ENCODE assay signal across 9 cellular contexts in genomic region chr12:4116251-4117111, GRCh38.
DNase-seq lines count a peak whose midpoint lies in the region; ATAC-seq and TF ChIP-seq lines count a peak whose summit lies in the region.
"Had no signal": no experiment of that assay in that cellular context is flagged by ENCODE, and none has a peak within 500 bp of the region (broad histone marks: within the 10 kb centered on the region; RNA-seq: fewer than 3 reads in every experiment).

No MANE protein-coding gene starts in this region.

- no peak for ATAC-seq in CD4-positive, alpha-beta T cell (ENCODE audit: poor library complexity)
- ATAC-seq in GM19324 (IDR thresholded peaks at IDR 0.05; ENCODE audit: low FRiP score, unreplicated experiment) (no peak), GM18505 (IDR thresholded peaks at IDR 0.05; ENCODE audit: unreplicated experiment) (no peak), HG02571 (IDR thresholded peaks at IDR 0.05; ENCODE audit: unreplicated experiment) (no peak)

- peaks cover 60% of the 10 kb centered on the region for H3K4me1 ChIP-seq in mammary epithelial cell (ENCODE audit: insufficient read depth, low read length)

- peaks cover 49% of the 10 kb centered on the region for H3K4me1 Mint-ChIP-seq in CD4-positive, alpha-beta T cell (ENCODE audit: low read depth)

- no peaks in the 10 kb centered on the region for H3K36me3 ChIP-seq in mammary epithelial cell (ENCODE audit: insufficient read depth, low read length)

- no peaks in the 10 kb centered on the region for H3K9me3 ChIP-seq in CD4-positive, alpha-beta T cell (ENCODE audit: control insufficient read depth, low read length)
- H3K9me3 ChIP-seq in mammary epithelial cell (replicated peaks; ENCODE audit: insufficient read depth, low read length): no peaks in the 10 kb centered on the region

- H4K20me1 ChIP-seq in mammary epithelial cell (ENCODE audit: insufficient read depth, low read length): no peaks in the 10 kb centered on the region

- TF ChIP-seq POLR2A in GM18505 (IDR thresholded peaks at IDR 0.05; ENCODE audit: borderline replicate concordance, extremely low read depth, insufficient read depth, insufficient read length): no peak

- in situ Hi-C loops in mammary epithelial cell (cut with MboI; ENCODE audit: low sequenced_read_pairs in 2 of 2): no loop called here

- no peaks in the 10 kb centered on the region for H3K36me3 Mint-ChIP-seq in CD4-positive, alpha-beta T cell (ENCODE audit: low read depth)

- CTCF ChIA-PET in CD4-positive, alpha-beta T cell (lab: Charles Lee): interaction anchor here (1.7 to 2.4 kb wide), 4 partner anchors 9 to 160 kb away, joined by 5 to 8 read pairs (median 6); no protein-coding TSS in a partner anchor
- CTCF ChIA-PET in mammary epithelial cell (lab: Charles Lee; ENCODE audit: low non-redundant PET): no interaction called here

- no peaks in the 10 kb centered on the region for H3K27me3 Mint-ChIP-seq in CD4-positive, alpha-beta T cell

- no peak overlapping the region for H3K4me3 ChIP-seq in mammary epithelial cell (replicated peaks in 1 of 3; ENCODE audit: insufficient read depth in 1 of 3, low read depth in 2 of 3, low read length in 3 of 3)

- dilution Hi-C loops in mammary epithelial cell (cut with HindIII; ENCODE audit: low sequenced_read_pairs): no loop called here

- POLR2A ChIA-PET in CD4-positive, alpha-beta T cell (lab: Charles Lee): interaction anchor here (0.8 to 4.4 kb wide), 6 partner anchors 9 to 160 kb away, joined by 3 to 23 read pairs (median 5); partner anchors contain the start of gene CCND2

- H3K27ac ChIP-seq in CD4-positive, alpha-beta T cell (ENCODE audit: low read depth, low read length): no peak overlapping the region
- H3K27ac ChIP-seq in mammary epithelial cell (ENCODE audit: insufficient read depth, low read depth, low read length): no peak overlapping the region

- WGBS in mammary epithelial cell (ENCODE audit: low coverage, missing lambda C conversion rate): 8% methylated on average over 11 of the region's 12 CpGs

- H3K27me3 ChIP-seq in CD4-positive, alpha-beta T cell (ENCODE audit: control insufficient read depth, insufficient read depth, low read length): no peaks in the 10 kb centered on the region
- H3K27me3 ChIP-seq in mammary epithelial cell (ENCODE audit: insufficient read depth, low read length): no peaks in the 10 kb centered on the region

- BruUV-seq in mammary epithelial cell (replicated peaks; lab: Mats Ljungman, UMichigan): no TSS peak

- peak overlapping the region; percentile 28 for H3K4me2 ChIP-seq in mammary epithelial cell (ENCODE audit: insufficient read depth, low read depth, low read length)

- H3K9ac ChIP-seq in mammary epithelial cell (ENCODE audit: insufficient read depth, low read length): no peak overlapping the region

- H3K4me3 Mint-ChIP-seq in CD4-positive, alpha-beta T cell: peak overlapping the region; percentile 31

- H3K27ac Mint-ChIP-seq in CD4-positive, alpha-beta T cell: no peak overlapping the region

- intact Hi-C loops in CD4-positive, alpha-beta T cell (cut with DNase I, micrococcal nuclease): loop anchor here in 1 of 2 experiments (10.0 kb wide), 1 partner anchor 122 kb away; no protein-coding TSS in a partner anchor
- intact Hi-C loops in mammary epithelial cell (cut with micrococcal nuclease): loop anchor here (2.0 kb wide), 2 partner anchors 26 to 156 kb away; partner anchors contain the start of gene CCND2

- no peaks in the 10 kb centered on the region for H3K9me3 Mint-ChIP-seq in CD4-positive, alpha-beta T cell

- no peak for DNase-seq in CD4-positive, alpha-beta T cell
- peak; percentile 56 for DNase-seq in HT1080 (ENCODE audit: low read depth)
- DNase-seq in mammary epithelial cell: peak; percentile 80
- peak; percentile 72 to 79 for DNase-seq in lung microvascular endothelial cell (ENCODE audit: low read depth in 2 of 2)
- DNase-seq in activated effector memory CD4-positive, alpha-beta T cell treated with Interleukin-2 at 50 U/mL for 16 hours: no peak
- DNase-seq: activated CD4-positive, alpha-beta T cell treated with anti-CD3 and anti-CD28 coated beads for 48 hours had no signal

- no peak overlapping the region for H2AFZ ChIP-seq in mammary epithelial cell (ENCODE audit: low read depth, low read length)

- TF ChIP-seq CTCF in CD4-positive, alpha-beta T cell (IDR thresholded peaks at IDR 0.05): no peak
- TF ChIP-seq CTCF in mammary epithelial cell (conservative IDR thresholded peaks at IDR 0.05 in 1 of 2, IDR thresholded peaks at IDR 0.05 in 1 of 2; ENCODE audit: extremely low read depth in 1 of 2, insufficient read depth in 1 of 2, low read depth in 1 of 2, low read length in 2 of 2): no peak

- no peaks in the 10 kb centered on the region for H3K79me2 ChIP-seq in mammary epithelial cell (ENCODE audit: insufficient read depth, low read length)

Comparison
In these comparisons a context has a peak if more than half of its experiments do, and no peak if none do; other contexts are left out.
1. DNase-seq: peak in HT1080 (single experiment), mammary epithelial cell (single experiment) and lung microvascular endothelial cell (2 of 2); none in CD4-positive, alpha-beta T cell (0 of 10) and activated effector memory CD4-positive, alpha-beta T cell treated with Interleukin-2 at 50 U/mL for 16 hours (single experiment).